16 cellular contexts compared by ENCODE assay signal in the genomic region with DNA sequence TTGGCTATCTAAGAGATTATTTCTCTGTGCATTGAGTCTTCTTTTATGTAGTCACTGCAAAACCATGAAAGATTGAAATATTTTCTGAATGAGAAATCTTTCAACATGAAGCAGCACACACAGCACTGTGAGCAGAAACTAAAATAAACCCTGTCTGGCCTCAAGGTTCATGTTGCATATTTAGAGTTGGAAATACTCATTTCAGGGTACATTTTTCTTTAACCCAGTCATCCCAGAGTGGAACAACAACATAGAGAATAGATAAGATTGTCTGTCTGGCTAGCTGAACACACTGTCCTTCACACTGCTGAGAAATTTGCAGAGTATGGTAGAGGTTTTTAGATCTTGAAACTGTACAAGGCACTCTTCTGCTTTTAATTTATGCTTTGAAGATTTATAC. TPM values are rescaled to one million over a fixed set of nuclear protein-coding genes. Genes with fewer than 3 reads are reported as not detected.
DNase-seq lines count a peak whose midpoint lies in the region; ATAC-seq and TF ChIP-seq lines count a peak whose summit lies in the region.
"Had no signal": no experiment of that assay in that cellular context is flagged by ENCODE, and none has a peak within 500 bp of the region (broad histone marks: within the 10 kb centered on the region; RNA-seq: fewer than 3 reads in every experiment).

No MANE protein-coding gene starts in this region.

- TF ChIP-seq CTCF in astrocyte of the spinal cord (IDR thresholded peaks at IDR 0.05; ENCODE audit: low read depth, low read length): no peak
- no peak for TF ChIP-seq CTCF in A673 (conservative IDR thresholded peaks at IDR 0.05; ENCODE audit: low read depth, low read length)
- no peak for TF ChIP-seq CTCF in vagina (IDR thresholded peaks at IDR 0.05)

- H3K9me3 ChIP-seq in A673 (ENCODE audit: low read depth, low read length, poor library complexity, severe bottlenecking) (no peaks in the 10 kb centered on the region), vagina (no peaks in the 10 kb centered on the region)
- H3K9me3 ChIP-seq: gastrocnemius medialis, suprapubic skin had no signal

- CTCF ChIA-PET in A673 (lab: Charles Lee): no interaction called here

- H3K36me3 ChIP-seq in A673 (ENCODE audit: insufficient read depth, low read length, poor library complexity, severe bottlenecking) (no peaks in the 10 kb centered on the region), vagina (no peaks in the 10 kb centered on the region)
- H3K36me3 ChIP-seq: gastrocnemius medialis, suprapubic skin had no signal

- in situ Hi-C loops in astrocyte of the spinal cord (cut with HindIII; ENCODE audit: low sequenced_read_pairs): no loop called here

- intact Hi-C loops in left cardiac atrium (cut with DNase I): no loop called here
- intact Hi-C loops in A673 (cut with micrococcal nuclease; ENCODE audit: unreplicated experiment): no loop called here
- intact Hi-C loops in vagina (cut with DNase I): no loop called here

- peak; percentile 82 for DNase-seq in GM04503 (ENCODE audit: low read depth)
- peak; percentile 97 for DNase-seq in astrocyte of the spinal cord (ENCODE audit: low read depth, low spot score)
- no peak for DNase-seq in left cardiac atrium
- DNase-seq in renal cortical epithelial cell (ENCODE audit: low read depth): peak; percentile 38
- no peak for DNase-seq in NCI-H2081 treated with DMSO at 0.1 percent for 48 hours (lab: John Stamatoyannopoulos, UW)
- DNase-seq in A673 (ENCODE audit: low spot score): no peak
- DNase-seq in vagina (ENCODE audit: extremely low spot score in 2 of 2): no peak
- DNase-seq: activated CD4-positive, alpha-beta T cell treated with anti-CD3 and anti-CD28 coated beads, Interleukin-2, amount 10 ng/mL, durations not matched to agents 7 days and 5 days; DMS 273 treated with DMSO at 0.1 percent for 48 hours; gastrocnemius medialis; KBM-7; naive thymus-derived CD4-positive, alpha-beta T cell; SIG-M5 had no signal

- peak; percentile 59 to 92 for ATAC-seq in left cardiac atrium
- no peak for ATAC-seq in HG03571 (IDR thresholded peaks at IDR 0.05; ENCODE audit: unreplicated experiment)
- ATAC-seq: activated naive CD4-positive, alpha-beta T cell treated with anti-CD3 and anti-CD28 coated beads, Interleukin-2, amount 50 U/mL, for 72 hours; gastrocnemius medialis; naive thymus-derived CD4-positive, alpha-beta T cell had no signal

- H3K4me3 ChIP-seq in astrocyte of the spinal cord (ENCODE audit: low read depth, low read length) (no peak overlapping the region), A673 (ENCODE audit: low read depth, low read length, poor library complexity, severe bottlenecking) (no peak overlapping the region), vagina (no peak overlapping the region)
- H3K4me3 ChIP-seq: gastrocnemius medialis, suprapubic skin had no signal

- H3K27me3 ChIP-seq in A673 (replicated peaks; ENCODE audit: insufficient read depth, low read depth, low read length, poor library complexity): no peaks in the 10 kb centered on the region
- no peaks in the 10 kb centered on the region for H3K27me3 ChIP-seq in vagina
- H3K27me3 ChIP-seq: gastrocnemius medialis, suprapubic skin had no signal

- TF ChIP-seq POLR2A in vagina (IDR thresholded peaks at IDR 0.05): no peak

- H3K27ac ChIP-seq in A673 (ENCODE audit: low read depth, low read length, poor library complexity, severe bottlenecking): no peak overlapping the region
- no peak overlapping the region for H3K27ac ChIP-seq in vagina
- H3K27ac ChIP-seq: gastrocnemius medialis, suprapubic skin had no signal

- POLR2A ChIA-PET in A673 (lab: Charles Lee; ENCODE audit: low non-redundant PET): no interaction called here

- peaks cover 10% of the 10 kb centered on the region for H3K4me1 ChIP-seq in A673 (ENCODE audit: insufficient read depth, low read length, poor library complexity, severe bottlenecking)
- no peaks in the 10 kb centered on the region for H3K4me1 ChIP-seq in vagina
- H3K4me1 ChIP-seq: gastrocnemius medialis, suprapubic skin had no signal

- BruUV-seq in A673 (replicated peaks; lab: Mats Ljungman, UMichigan): no TSS peak

RNA-seq across cellular contexts. Expression of a gene that starts 24.8 kb away (rescaled TPM):
- total RNA-seq in left cardiac atrium (100 to 1,000 TPM; 245 to 775 TPM), renal cortical epithelial cell (4,728 and 9,084 TPM in 2 replicates), A673 (2021) (1,570 and 2,058 TPM in 2 replicates), vagina (292 TPM)

Comparison
In these comparisons a context has a peak if more than half of its experiments do, and no peak if none do; other contexts are left out.
1. DNase-seq: peak in GM04503 (single experiment), astrocyte of the spinal cord (single experiment) and renal cortical epithelial cell (single experiment); none in left cardiac atrium (single experiment), NCI-H2081 treated with DMSO at 0.1 percent for 48 hours (single experiment), A673 (single experiment) and vagina (0 of 2).